ENCODE assay signal across 24 cellular contexts in the genomic region with DNA sequence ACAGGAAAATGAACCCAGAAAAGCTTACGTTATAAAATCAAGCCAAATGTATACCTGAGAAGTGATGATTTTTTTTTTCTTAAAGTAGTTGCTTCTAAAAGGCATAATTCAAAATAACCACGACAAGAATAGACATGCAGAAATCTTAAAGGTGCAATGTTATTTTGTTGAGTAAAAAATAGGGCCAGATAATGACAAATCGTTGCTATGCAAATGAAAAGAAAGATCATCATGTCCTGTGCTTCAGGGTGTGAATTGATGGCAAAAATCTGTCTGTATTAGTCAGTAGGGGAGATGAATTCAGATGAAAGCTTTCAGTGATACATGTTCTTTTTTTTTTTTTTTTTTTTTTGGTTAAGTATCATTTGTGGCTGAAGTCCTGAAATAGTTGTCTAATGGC. TPM values are rescaled to one million over a fixed set of nuclear protein-coding genes. Genes with fewer than 3 reads are reported as not detected.
"Had no signal": no experiment of that assay in that cellular context is flagged by ENCODE, and none has a peak within 500 bp of the region (broad histone marks: within the 10 kb centered on the region; RNA-seq: fewer than 3 reads in every experiment).

No MANE protein-coding gene starts in this region.

- H3K4me1 ChIP-seq: gastrocnemius medialis, left lung, neural progenitor cell, parathyroid adenoma, prostate gland, right atrium auricular region, testis, tibial artery had no signal

- DNase-seq: effector memory CD4-positive, alpha-beta T cell; gastrocnemius medialis; head of caudate nucleus; left cardiac atrium; left lung; mesenchymal stem cell; midbrain; naive thymus-derived CD4-positive, alpha-beta T cell; stimulated activated CD4-positive, alpha-beta T cell treated with anti-CD3 and anti-CD28 coated beads, Interleukin-2, amount 100 ng/mL, for 24 hours; stimulated activated CD4-positive, alpha-beta T cell treated with anti-CD3 and anti-CD28 coated beads, Interleukin-4, amount 100 ng/mL, for 24 hours; stimulated activated naive CD4-positive, alpha-beta T cell treated with Interleukin-2 at 50 U/mL for 16 hours; stomach; testis; tibial artery had no signal

- H3K9me3 ChIP-seq: colonic mucosa, gastrocnemius medialis, left lung, prostate gland, right atrium auricular region, stomach, testis, tibial artery had no signal

- H3K4me2 ChIP-seq: neural progenitor cell had no signal

- H2AFZ ChIP-seq: neural progenitor cell, parathyroid adenoma had no signal

- FAIRE-seq: endometrium had no signal

- H3K9ac ChIP-seq: neural progenitor cell, parathyroid adenoma had no signal

- H3K36me3 ChIP-seq: colonic mucosa, gastrocnemius medialis, left lung, neural progenitor cell, prostate gland, right atrium auricular region, stomach, tibial artery had no signal

- H3K79me2 ChIP-seq: parathyroid adenoma had no signal

- ATAC-seq: gastrocnemius medialis; left cardiac atrium; left lung; naive thymus-derived CD4-positive, alpha-beta T cell; sciatic nerve; stimulated activated effector memory CD8-positive, alpha-beta T cell treated with anti-CD3 and anti-CD28 coated beads, Interleukin-12 subunit alpha, Interleukin-12 subunit beta, amount 100 ng/mL, for 72 hours had no signal

- H3K27me3 ChIP-seq: colonic mucosa, gastrocnemius medialis, left lung, neural progenitor cell, right atrium auricular region, stomach, testis, tibial artery had no signal

- H3K27ac ChIP-seq: colonic mucosa, gastrocnemius medialis, left lung, neural progenitor cell, parathyroid adenoma, prostate gland, right atrium auricular region, stomach, testis, tibial artery had no signal

- H3K4me3 ChIP-seq: colonic mucosa, gastrocnemius medialis, left lung, neural progenitor cell, prostate gland, right atrium auricular region, stomach, testis, tibial artery had no signal

RNA-seq across cellular contexts. Expression of a gene that starts 24.0 kb away (rescaled TPM):
- total RNA-seq: gastrocnemius medialis, left cardiac atrium, lung microvascular endothelial cell, sciatic nerve, subcutaneous adipose tissue had no signal
- polyA plus RNA-seq: naive thymus-derived CD4-positive, alpha-beta T cell had no signal
